8 cellular contexts compared by ENCODE assay signal in genomic region chr15:42608110-42608531, GRCh38. TPM values are rescaled to one million over a fixed set of nuclear protein-coding genes. Genes with fewer than 3 reads are reported as not detected.
DNase-seq lines count a peak whose midpoint lies in the region; ATAC-seq and TF ChIP-seq lines count a peak whose summit lies in the region.

No MANE protein-coding gene starts in this region.

- ATAC-seq in GM18867 (IDR thresholded peaks at IDR 0.05; ENCODE audit: unreplicated experiment) (peak; percentile 61), HG03460 (IDR thresholded peaks at IDR 0.05; ENCODE audit: unreplicated experiment) (peak; percentile 53), upper lobe of left lung (ENCODE audit: low FRiP score in 2 of 2) (peak; percentile 49 to 90), HG02870 (IDR thresholded peaks at IDR 0.05; ENCODE audit: unreplicated experiment) (no peak)

- H3K27ac ChIP-seq in left ventricle myocardium inferior (replicated peaks) (peak overlapping the region; percentile 56), upper lobe of left lung (peak overlapping the region; percentile 35 to 62 (median 49))

- no peak for TF ChIP-seq EP300 in upper lobe of left lung (IDR thresholded peaks at IDR 0.05)

- H3K27me3 ChIP-seq in left ventricle myocardium inferior (ENCODE audit: low read depth): no peaks in the 10 kb centered on the region
- no peaks in the 10 kb centered on the region for H3K27me3 ChIP-seq in upper lobe of left lung

- H3K4me1 ChIP-seq in left ventricle myocardium inferior: peaks cover 75% of the 10 kb centered on the region
- peaks cover 30 to 47% (median 41%) of the 10 kb centered on the region in 4 donors for H3K4me1 ChIP-seq in upper lobe of left lung

- TF ChIP-seq CTCF in left ventricle myocardium inferior (IDR thresholded peaks at IDR 0.05; ENCODE audit: borderline replicate concordance): no peak
- TF ChIP-seq CTCF in upper lobe of left lung (IDR thresholded peaks at IDR 0.05): no peak

- H3K9me3 ChIP-seq in left ventricle myocardium inferior (replicated peaks) (no peaks in the 10 kb centered on the region), upper lobe of left lung (no peaks in the 10 kb centered on the region)

- H3K4me3 ChIP-seq in left ventricle myocardium inferior: no peak overlapping the region
- H3K4me3 ChIP-seq in upper lobe of left lung: no peak overlapping the region

- DNase-seq in activated CD4-positive, CD25-positive, alpha-beta regulatory T cell treated with anti-CD3 and anti-CD28 coated beads, Interleukin-2, amount 50 U/mL, for 16 hours (ENCODE audit: low read depth, low spot score): peak; percentile 2
- no peak for DNase-seq in left ventricle myocardium inferior
- peak in 1 of 2 donors; percentile 77 for DNase-seq in upper lobe of left lung
- DNase-seq in NCI-H446 treated with DMSO at 0.1 percent for 48 hours (lab: John Stamatoyannopoulos, UW): no peak
- DNase-seq in NCI-H128 (lab: John Stamatoyannopoulos, UW; ENCODE audit: unreplicated experiment): no peak

- H3K36me3 ChIP-seq in left ventricle myocardium inferior (no peaks in the 10 kb centered on the region), upper lobe of left lung (no peaks in the 10 kb centered on the region)

- intact Hi-C loops in left ventricle myocardium inferior (cut with micrococcal nuclease): no loop called here

- TF ChIP-seq POLR2A in upper lobe of left lung (IDR thresholded peaks at IDR 0.05): no peak

- 17 to 22% methylated on average over 4 of the region's 4 CpGs for WGBS in upper lobe of left lung, 2 donors

RNA-seq across cellular contexts. Expression of gene STARD9, which starts 32.7 kb away (rescaled TPM):
- total RNA-seq in left ventricle myocardium inferior (4.9 TPM), upper lobe of left lung (100 to 1,000 TPM in 1 of 6 donors, 10 to 100 TPM in 5; 14.6 to 141 (median 28.8) TPM)

RNA-seq across cellular contexts. Expression of gene HAUS2, which starts 59.5 kb away (rescaled TPM):
- total RNA-seq in left ventricle myocardium inferior (9.9 TPM), upper lobe of left lung (10 to 100 TPM; 10.2 to 31.9 (median 20.5) TPM)

RNA-seq across cellular contexts. Expression of gene LRRC57, which starts 59.5 kb away (rescaled TPM):
- 15.0 TPM for total RNA-seq in left ventricle myocardium inferior
- 10 to 100 TPM; 24.0 to 48.2 (median 31.2) TPM for total RNA-seq in upper lobe of left lung
